Comparison of ENCODE assay signal across 19 cellular contexts in the genomic region with DNA sequence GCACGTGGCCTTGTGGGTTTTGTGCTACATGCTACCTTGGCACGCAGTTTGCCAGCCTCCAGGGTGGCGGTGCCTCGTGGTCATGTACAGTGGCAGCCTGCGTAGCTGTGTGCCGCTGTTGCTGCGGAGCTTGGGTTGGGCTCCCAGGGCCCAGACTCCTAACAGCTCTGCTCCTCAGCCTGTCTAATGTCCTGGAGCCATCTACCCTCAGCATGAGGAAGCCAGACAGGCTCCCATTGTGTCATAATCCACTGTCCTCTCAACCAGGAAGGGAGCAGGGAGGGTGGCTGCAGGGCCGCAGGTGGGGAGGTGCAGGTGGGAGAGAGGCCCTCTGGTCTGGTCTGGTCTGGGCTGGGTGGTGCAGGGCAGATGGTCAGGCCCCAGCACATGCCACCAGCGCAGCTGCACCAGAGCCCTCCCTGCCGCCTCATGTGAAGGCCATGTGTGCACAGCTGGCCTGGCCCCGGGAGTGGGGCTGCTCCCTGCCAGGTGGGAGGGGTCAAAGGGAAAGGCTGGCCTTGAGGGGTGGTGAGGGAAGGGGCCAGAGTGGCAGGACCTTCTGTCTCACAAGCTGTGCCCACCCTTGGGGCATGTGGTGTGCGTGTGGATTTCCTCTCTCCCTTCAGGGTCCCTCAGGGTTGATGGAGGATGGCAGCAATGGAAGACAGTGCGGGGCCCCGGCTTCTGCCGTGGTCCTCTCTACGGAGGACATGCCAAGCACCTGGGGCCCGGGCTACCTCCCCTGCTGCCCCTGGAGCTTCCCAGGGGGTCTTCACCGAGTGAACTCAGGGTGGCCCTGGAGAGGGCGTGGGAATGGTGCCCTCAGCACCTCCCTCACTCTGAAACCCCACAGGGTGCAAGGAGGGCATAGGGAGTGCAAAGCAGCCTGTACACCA. TPM values are rescaled to one million over a fixed set of nuclear protein-coding genes. Genes with fewer than 3 reads are reported as not detected.
DNase-seq lines count a peak whose midpoint lies in the region; ATAC-seq, FAIRE-seq and TF ChIP-seq lines count a peak whose summit lies in the region.
"Had no signal": no experiment of that assay in that cellular context is flagged by ENCODE, and none has a peak within 500 bp of the region (broad histone marks: within the 10 kb centered on the region; RNA-seq: fewer than 3 reads in every experiment).

No MANE protein-coding gene starts in this region.

- intact Hi-C loops in esophagus muscularis mucosa (cut with DNase I), result no loop called here
- intact Hi-C loops in pancreas (cut with DNase I), result loop anchor here in 1 of 3 donors (10.0 kb wide), 1 partner anchor 46 kb away; no protein-coding TSS in a partner anchor

- TF ChIP-seq CTCF in esophagus muscularis mucosa (IDR thresholded peaks at IDR 0.05) (no peak), pancreas (IDR thresholded peaks at IDR 0.05) (no peak)

- H3K27ac ChIP-seq in esophagus muscularis mucosa (replicated peaks in 1 of 4) (no peak overlapping the region), pancreas (no peak overlapping the region)
- H3K27ac ChIP-seq: BLaER1 treated with 17β-estradiol and CSF1 and Interleukin-3, amounts not matched to agents 10 nM and 100 nM; parathyroid adenoma had no signal

- FAIRE-seq in pancreas (lab: Jason Lieb, UNC), result no peak
- FAIRE-seq: bronchial epithelial cell, GM18507 had no signal

- peak overlapping the region; percentile 2 to 98 (median 20) for H3K4me3 ChIP-seq in esophagus muscularis mucosa
- H3K4me3 ChIP-seq in pancreas, result no peak overlapping the region
- H3K4me3 ChIP-seq: BLaER1 treated with 17β-estradiol and CSF1 and Interleukin-3, amounts not matched to agents 10 nM and 100 nM; HAP-1 had no signal

- peak; percentile 50 to 74 (median 67) for ATAC-seq in pancreas

- peak; percentile 96 for DNase-seq in DMS 273 (lab: John Stamatoyannopoulos, UW; ENCODE audit: unreplicated experiment)
- peak; percentile 57 for DNase-seq in NCI-H2196 (lab: John Stamatoyannopoulos, UW; ENCODE audit: unreplicated experiment)
- no peak for DNase-seq in esophagus muscularis mucosa (ENCODE audit: extremely low spot score)
- DNase-seq in pancreas, result peak; percentile 50 to 89 (median 78)
- no peak for DNase-seq in activated T-cell treated with anti-CD3 and anti-CD28 coated beads for 4 hours
- no peak for DNase-seq in SIG-M5 treated with dmso at 0.1 percent for 504 hours (lab: John Stamatoyannopoulos, UW; ENCODE audit: unreplicated experiment)
- no peak for DNase-seq in amniotic stem cell (lab: John Stamatoyannopoulos, UW)
- no peak for DNase-seq in activated CD8-positive, alpha-beta memory T cell treated with anti-CD3 and anti-CD28 coated beads for 24 hours
- DNase-seq: activated CD4-positive, alpha-beta memory T cell treated with anti-CD3 and anti-CD28 coated beads, Interleukin-2, amount 10 ng/mL, durations not matched to agents 7 days and 5 days; activated gamma-delta T cell treated with Interleukin-2 at 50 U/mL for 16 hours; endodermal cell; GDM1; mammary epithelial cell; NCI-H1436 had no signal

- H3K36me3 ChIP-seq in esophagus muscularis mucosa (peaks cover 0 to 53% (median 13%) of the 10 kb centered on the region in 4 donors), pancreas (no peaks in the 10 kb centered on the region)
- H3K36me3 ChIP-seq: BLaER1 treated with 17β-estradiol and CSF1 and Interleukin-3, amounts not matched to agents 10 nM and 100 nM; HAP-1 had no signal

- no peaks in the 10 kb centered on the region for H3K27me3 ChIP-seq in esophagus muscularis mucosa
- no peaks in the 10 kb centered on the region for H3K27me3 ChIP-seq in pancreas

- H3K9me3 ChIP-seq in esophagus muscularis mucosa (no peaks in the 10 kb centered on the region), pancreas (no peaks in the 10 kb centered on the region)
- H3K9me3 ChIP-seq: BLaER1 treated with 17β-estradiol and CSF1 and Interleukin-3, amounts not matched to agents 10 nM and 100 nM; HAP-1 had no signal

- TF ChIP-seq EP300 in esophagus muscularis mucosa (IDR thresholded peaks at IDR 0.05), result no peak

- peaks cover 41 to 92% (median 84%) of the 10 kb centered on the region in 4 donors for H3K4me1 ChIP-seq in esophagus muscularis mucosa
- peaks cover 8 to 22% (median 17%) of the 10 kb centered on the region in 3 donors for H3K4me1 ChIP-seq in pancreas
- H3K4me1 ChIP-seq: HAP-1 had no signal

- TF ChIP-seq POLR2A in esophagus muscularis mucosa (IDR thresholded peaks at IDR 0.05; ENCODE audit: low read depth), result no peak

- 95% methylated on average over 10 of the region's 19 CpGs for WGBS in esophagus muscularis mucosa
- WGBS in pancreas, 2 donors, result 63 to 71% methylated on average over 19 of the region's 19 CpGs

RNA-seq across cellular contexts. Expression of gene ATOH8, which starts 4.8 kb away (rescaled TPM):
- total RNA-seq in esophagus muscularis mucosa (100 to 1,000 TPM in 1 of 4 donors, 10 to 100 TPM in 3; 41.1 to 124 (median 62.5) TPM), pancreas (1 to 10 TPM; 1.7 to 4.3 (median 3.0) TPM)
- 10 to 100 TPM in 1 of 2 donors, 1 to 10 TPM in 1; 8.9 to 13.9 TPM for polyA plus RNA-seq in pancreas
- total RNA-seq: mammary epithelial cell had no signal
- polyA plus RNA-seq: mammary epithelial cell had no signal

Comparison
In these comparisons a context has a peak if more than half of its experiments do, and no peak if none do; other contexts are left out.
1. DNase-seq: peak in DMS 273 (single experiment), NCI-H2196 (single experiment) and pancreas (6 of 6); none in esophagus muscularis mucosa (single experiment), activated T-cell treated with anti-CD3 and anti-CD28 coated beads for 4 hours (single experiment), SIG-M5 treated with dmso at 0.1 percent for 504 hours (single experiment), amniotic stem cell (single experiment) and activated CD8-positive, alpha-beta memory T cell treated with anti-CD3 and anti-CD28 coated beads for 24 hours (single experiment).
2. H3K4me3 ChIP-seq: peak in esophagus muscularis mucosa (4 of 4); none in pancreas (0 of 4).
3. RNA of gene ATOH8, which starts 4.8 kb away (total RNA-seq): 41.1 to 124 TPM in esophagus muscularis mucosa; 1.7 to 4.3 TPM in pancreas; every median in the first group is over 4 times any median in the second.